24 cellular contexts compared by ENCODE assay signal in genomic region chr12:3295648-3296408, GRCh38.
A peak's percentile ranks its signal among the peaks of the same experiment; 100 is the strongest.
DNase-seq lines count a peak whose midpoint lies in the region; ATAC-seq and TF ChIP-seq lines count a peak whose summit lies in the region.
"Had no signal": no experiment of that assay in that cellular context is flagged by ENCODE, and none has a peak within 500 bp of the region (broad histone marks: within the 10 kb centered on the region; RNA-seq: fewer than 3 reads in every experiment).

No MANE protein-coding gene starts in this region.

- H3K36me3 Mint-ChIP-seq in T-helper 17 cell (ENCODE audit: low read depth), result no peaks in the 10 kb centered on the region
- H3K36me3 Mint-ChIP-seq: activated naive CD8-positive, alpha-beta T cell treated with anti-CD3 and anti-CD28 coated beads for 36 hours; naive B cell had no signal

- H3K36me3 ChIP-seq in GM23248 (ENCODE audit: low read depth), result no peaks in the 10 kb centered on the region
- H3K36me3 ChIP-seq in heart right ventricle, result peaks cover 0 to 15% (median 0%) of the 10 kb centered on the region in 9 donors
- no peaks in the 10 kb centered on the region for H3K36me3 ChIP-seq in psoas muscle (ENCODE audit: insufficient read depth in 1 of 2, low read depth in 1 of 2)
- H3K36me3 ChIP-seq: BE2C, right lobe of liver, upper lobe of right lung had no signal

- H3F3A ChIP-seq in GM23248 (ENCODE audit: insufficient read depth), result peaks cover 3% of the 10 kb centered on the region; the same call in 1 of the 2 replicates

- 0 out of 2 replicates have a peak, but pooled peaks cover 2% of the 10 kb centered on the region for H3K27me3 ChIP-seq in GM23248 (replicated peaks; ENCODE audit: insufficient read depth)
- H3K27me3 ChIP-seq in heart right ventricle, result no peaks in the 10 kb centered on the region
- peaks cover 0 to 4% (median 0%) of the 10 kb centered on the region in 3 donors for H3K27me3 ChIP-seq in psoas muscle (ENCODE audit: insufficient read depth in 3 of 3, low read length in 2 of 3)
- H3K27me3 ChIP-seq: BE2C, right lobe of liver had no signal

- peaks cover 15% of the 10 kb centered on the region; the same call in 1 of the 2 replicates for H3K4me1 ChIP-seq in GM23248 (ENCODE audit: insufficient read depth)
- H3K4me1 ChIP-seq in heart right ventricle, result peaks cover 9 to 57% (median 42%) of the 10 kb centered on the region in 9 donors
- H3K4me1 ChIP-seq in psoas muscle, result peaks cover 22% of the 10 kb centered on the region

- H3K9ac ChIP-seq in GM23248, result no peak overlapping the region

- H3K9me3 ChIP-seq in GM23248 (ENCODE audit: low read depth), result no peaks in the 10 kb centered on the region
- no peaks in the 10 kb centered on the region for H3K9me3 ChIP-seq in heart right ventricle
- no peaks in the 10 kb centered on the region for H3K9me3 ChIP-seq in psoas muscle
- no peaks in the 10 kb centered on the region for H3K9me3 ChIP-seq in T-helper 17 cell (ENCODE audit: control insufficient read depth, low read length, poor library complexity, severe bottlenecking)
- H3K9me3 ChIP-seq: BE2C, right lobe of liver, upper lobe of right lung had no signal

- H3K27ac ChIP-seq in GM23248 (no peak overlapping the region), heart right ventricle (peak overlapping the region in 3 of 10 donors; percentile 25 to 43 (median 39)), psoas muscle (no peak overlapping the region)
- H3K27ac ChIP-seq: epithelial cell of prostate, right lobe of liver, upper lobe of right lung had no signal

- H3K4me3 ChIP-seq in GM23248 (no peak overlapping the region), heart right ventricle (no peak overlapping the region), psoas muscle (no peak overlapping the region)
- H3K4me3 ChIP-seq: right lobe of liver, upper lobe of right lung had no signal

- in situ Hi-C loops in GM23248 (cut with MboI), result loop anchor here (10.0 kb wide), 1 partner anchor 489 kb away; no protein-coding TSS in a partner anchor

- TF ChIP-seq CTCF in heart right ventricle (IDR thresholded peaks at IDR 0.05), result no peak
- no peak for TF ChIP-seq CTCF in psoas muscle (IDR thresholded peaks at IDR 0.05)

- intact Hi-C loops in heart right ventricle (cut with DNase I), result loop anchor here in 1 of 10 donors (10.0 kb wide), 1 partner anchor 159 kb away; no protein-coding TSS in a partner anchor
- intact Hi-C loops in psoas muscle (cut with DNase I), result no loop called here

- peak; percentile 27 for DNase-seq in GM23248
- DNase-seq in astrocyte of the hippocampus (ENCODE audit: low read depth, low spot score), result peak; percentile 62
- peak; percentile 67 for DNase-seq in heart right ventricle
- peak; percentile 58 to 73 for DNase-seq in psoas muscle
- DNase-seq in LoVo (ENCODE audit: low spot score), result no peak
- DNase-seq in T-helper 17 cell, result no peak
- no peak for DNase-seq in putamen (ENCODE audit: low spot score)
- DNase-seq: activated CD4-positive, alpha-beta T cell treated with anti-CD3 and anti-CD28 coated beads for 1 hour; activated naive CD8-positive, alpha-beta T cell treated with anti-CD3 and anti-CD28 coated beads for 36 hours; activated T-cell treated with anti-CD3 and anti-CD28 coated beads for 4 hours; BE2C; DND-41; hypothalamus; naive B cell; NCI-H1092 treated with DMSO at 0.1 percent for 48 hours; NCI-H2171 treated with DMSO at 0.1 percent for 48 hours; NK-92 treated with Interleukin-12 subunit alpha and Interleukin-12 subunit beta, amount 100 ng/mL, for 24 hours; right lobe of liver; SIG-M5; stimulated activated CD4-positive, alpha-beta T cell treated with anti-CD3 and anti-CD28 coated beads, Interleukin-4, amount 100 ng/mL, for 4 hours; upper lobe of right lung had no signal

- H3K79me2 ChIP-seq in GM23248 (ENCODE audit: insufficient read depth), result no peaks in the 10 kb centered on the region

- no peak overlapping the region for H3K4me3 Mint-ChIP-seq in T-helper 17 cell
- H3K4me3 Mint-ChIP-seq: activated naive CD8-positive, alpha-beta T cell treated with anti-CD3 and anti-CD28 coated beads for 36 hours; naive B cell; T-helper 2 cell treated with Interferon-gamma antibody and Interleukin-4, amounts not matched to agents 5 μg/mL and 100 μg/mL, for 36 hours had no signal

- peak in 5 of 8 donors; percentile 2 to 31 (median 13) for ATAC-seq in heart right ventricle
- ATAC-seq in psoas muscle, result no peak
- ATAC-seq in GM21576 (IDR thresholded peaks at IDR 0.05; ENCODE audit: unreplicated experiment), result no peak
- no peak for ATAC-seq in T-helper 17 cell
- ATAC-seq: upper lobe of right lung had no signal

- no peaks in the 10 kb centered on the region for H3K9me2 ChIP-seq in GM23248 (ENCODE audit: insufficient read depth)

- H3K27ac Mint-ChIP-seq in T-helper 17 cell, result no peak overlapping the region
- H3K27ac Mint-ChIP-seq: activated naive CD8-positive, alpha-beta T cell treated with anti-CD3 and anti-CD28 coated beads for 36 hours; naive B cell; T-helper 2 cell treated with Interferon-gamma antibody and Interleukin-4, amounts not matched to agents 5 μg/mL and 100 μg/mL, for 36 hours had no signal

- no peaks in the 10 kb centered on the region for H4K20me1 ChIP-seq in GM23248 (ENCODE audit: insufficient read depth)

- peaks cover 65% of the 10 kb centered on the region for H3K27me3 Mint-ChIP-seq in T-helper 17 cell

- H2AFZ ChIP-seq in GM23248, result no peak overlapping the region

- WGBS in GM23248 (ENCODE audit: low coverage in 1 of 2, low lambda C conversion rate in 2 of 2, missing lambda C conversion rate in 2 of 2), 2 experiments, result 83 to 86% methylated on average over 16 of the region's 16 CpGs
- 46 to 48% methylated on average over 16 of the region's 16 CpGs for WGBS in heart right ventricle, 2 donors
- WGBS in psoas muscle, 3 donors, result 51 to 53% (median 53%) methylated on average over 16 of the region's 16 CpGs

- peaks cover 12% of the 10 kb centered on the region for H3K4me1 Mint-ChIP-seq in T-helper 17 cell

- no peak overlapping the region for H3K4me2 ChIP-seq in GM23248 (ENCODE audit: unreplicated experiment)

Comparison
In these comparisons a context has a peak if more than half of its experiments do, and no peak if none do; other contexts are left out.
1. DNase-seq: peak in GM23248 (single experiment), astrocyte of the hippocampus (single experiment), heart right ventricle (2 of 2) and psoas muscle (2 of 2); none in LoVo (single experiment), T-helper 17 cell (0 of 3) and putamen (single experiment).
2. ATAC-seq: peak in heart right ventricle (5 of 8); none in psoas muscle (0 of 4), GM21576 (single experiment) and T-helper 17 cell (single experiment).